Comparison of ENCODE assay signal across 17 cellular contexts in genomic region chr2:211930331-211930730, GRCh38.
DNase-seq lines count a peak whose midpoint lies in the region; ATAC-seq and TF ChIP-seq lines count a peak whose summit lies in the region.
"Had no signal": no experiment of that assay in that cellular context is flagged by ENCODE, and none has a peak within 500 bp of the region (broad histone marks: within the 10 kb centered on the region; RNA-seq: fewer than 3 reads in every experiment).

No MANE protein-coding gene starts in this region.

- no peaks in the 10 kb centered on the region for H3K9me3 Mint-ChIP-seq in activated T-cell treated with anti-CD3 and anti-CD28 coated beads, Interleukin-2, amount 50 U/mL, for 4 hours
- H3K9me3 Mint-ChIP-seq in HFFc6: peaks cover 12% of the 10 kb centered on the region; the same call in 1 of the 2 replicates
- peaks cover 3% of the 10 kb centered on the region for H3K9me3 Mint-ChIP-seq in activated naive CD4-positive, alpha-beta T cell treated with anti-CD3 and anti-CD28 coated beads for 36 hours
- H3K9me3 Mint-ChIP-seq: dendritic cell treated with granulocyte-macrophage colony-stimulating factor and Interleukin-4, amounts not matched to agents 40 ng/mL and 50 ng/mL, for 4 days; naive B cell; T-helper 1 cell treated with Interleukin-12 subunit alpha and Interleukin-12 subunit beta and Interleukin-4 antibody, amounts not matched to agents 30 μg/mL and 1 μg/mL, for 36 hours had no signal

- H3K36me3 Mint-ChIP-seq in activated T-cell treated with anti-CD3 and anti-CD28 coated beads, Interleukin-2, amount 50 U/mL, for 4 hours (ENCODE audit: insufficient read depth): no peaks in the 10 kb centered on the region
- no peaks in the 10 kb centered on the region for H3K36me3 Mint-ChIP-seq in HFFc6 (ENCODE audit: low read depth)
- no peaks in the 10 kb centered on the region for H3K36me3 Mint-ChIP-seq in activated naive CD4-positive, alpha-beta T cell treated with anti-CD3 and anti-CD28 coated beads for 36 hours (ENCODE audit: low read depth)
- H3K36me3 Mint-ChIP-seq: naive B cell had no signal

- CTCF ChIA-PET in GM10248 (lab: Yijun Ruan, JAX): no interaction called here
- CTCF ChIA-PET in activated naive CD4-positive, alpha-beta T cell treated with anti-CD3 and anti-CD28 coated beads for 36 hours (lab: Charles Lee): no interaction called here

- peaks cover 40% of the 10 kb centered on the region for H3K4me1 ChIP-seq in KMS-11 (ENCODE audit: low read depth, poor library complexity, severe bottlenecking)
- H3K4me1 ChIP-seq: Caco-2, tibial nerve had no signal

- H3K4me2 ChIP-seq in KMS-11: peak overlapping the region; percentile 99

- TF ChIP-seq CTCF in GM10248 (IDR thresholded peaks at IDR 0.05; ENCODE audit: control extremely low read depth, extremely low read depth, low read depth, missing control alignments) (peak; percentile 15), KMS-11 (conservative IDR thresholded peaks at IDR 0.05; ENCODE audit: low read depth, low read length) (no peak), HFFc6 (IDR thresholded peaks at IDR 0.05) (no peak)

- no peaks in the 10 kb centered on the region for H4K20me1 ChIP-seq in KMS-11 (ENCODE audit: insufficient read depth)

- H3K36me3 ChIP-seq in KMS-11 (ENCODE audit: insufficient read depth): no peaks in the 10 kb centered on the region; the same call in 1 of the 2 replicates
- H3K36me3 ChIP-seq: tibial nerve had no signal

- POLR2A ChIA-PET in GM10248 (lab: Yijun Ruan, JAX): no interaction called here

- peak overlapping the region; percentile 43 for H3K4me3 ChIP-seq in KMS-11 (IDR thresholded peaks at IDR 0.05; ENCODE audit: insufficient read depth, low read depth, low read length)
- H3K4me3 ChIP-seq: tibial nerve had no signal

- no peaks in the 10 kb centered on the region for H3K27me3 ChIP-seq in KMS-11 (ENCODE audit: insufficient read depth, low read depth)
- H3K27me3 ChIP-seq: tibial nerve had no signal

- ATAC-seq in GM19035 (IDR thresholded peaks at IDR 0.05; ENCODE audit: unreplicated experiment): peak; percentile 96
- peak; percentile 83 for ATAC-seq in HG02798 (IDR thresholded peaks at IDR 0.05; ENCODE audit: poor library complexity, unreplicated experiment)
- no peak for ATAC-seq in activated T-cell treated with anti-CD3 and anti-CD28 coated beads, Interleukin-2, amount 50 U/mL, for 4 hours
- ATAC-seq: activated T-cell treated with anti-CD3 and anti-CD28 coated beads, Interleukin-2, amount 50 U/mL, for 72 hours had no signal

- no peaks in the 10 kb centered on the region for H3K4me1 Mint-ChIP-seq in activated T-cell treated with anti-CD3 and anti-CD28 coated beads, Interleukin-2, amount 50 U/mL, for 4 hours (ENCODE audit: low read depth)
- no peaks in the 10 kb centered on the region for H3K4me1 Mint-ChIP-seq in HFFc6 (ENCODE audit: low read depth)
- H3K4me1 Mint-ChIP-seq in activated naive CD4-positive, alpha-beta T cell treated with anti-CD3 and anti-CD28 coated beads for 36 hours (ENCODE audit: low read depth): no peaks in the 10 kb centered on the region

- H2AFZ ChIP-seq in KMS-11 (ENCODE audit: low read depth): peak overlapping the region; percentile 63; the same call in 1 of the 2 replicates

- H3K79me2 ChIP-seq in KMS-11 (ENCODE audit: insufficient read depth, low read depth): no peaks in the 10 kb centered on the region

- no peak for DNase-seq in GM10248 (ENCODE audit: extremely low spot score)
- DNase-seq in HuH-7 (ENCODE audit: low spot score): no peak
- DNase-seq in activated T-cell treated with anti-CD3 and anti-CD28 coated beads, Interleukin-2, amount 50 U/mL, for 4 hours: no peak
- DNase-seq in HFFc6: no peak
- DNase-seq in activated naive CD4-positive, alpha-beta T cell treated with anti-CD3 and anti-CD28 coated beads for 36 hours: no peak
- DNase-seq: activated T-cell treated with anti-CD3 and anti-CD28 coated beads, Interleukin-2, amount 50 U/mL, for 72 hours; Caco-2; HCEC 1CT; naive B cell; NCI-H1436 treated with DMSO at 0.1 percent for 48 hours; stimulated activated CD4-positive, alpha-beta T cell treated with anti-CD3 and anti-CD28 coated beads, Interleukin-2, amount 100 ng/mL, for 24 hours had no signal

- H3K9ac ChIP-seq in KMS-11: peak overlapping the region; percentile 73

- peak overlapping the region; percentile 94 for H3K27ac ChIP-seq in KMS-11
- H3K27ac ChIP-seq: tibial nerve had no signal

- H3K4me3 Mint-ChIP-seq in activated T-cell treated with anti-CD3 and anti-CD28 coated beads, Interleukin-2, amount 50 U/mL, for 4 hours: no peak overlapping the region
- H3K4me3 Mint-ChIP-seq in HFFc6: no peak overlapping the region
- H3K4me3 Mint-ChIP-seq in activated naive CD4-positive, alpha-beta T cell treated with anti-CD3 and anti-CD28 coated beads for 36 hours: no peak overlapping the region
- H3K4me3 Mint-ChIP-seq: activated T-cell treated with anti-CD3 and anti-CD28 coated beads, Interleukin-2, amount 50 U/mL, for 72 hours; dendritic cell treated with granulocyte-macrophage colony-stimulating factor and Interleukin-4, amounts not matched to agents 40 ng/mL and 50 ng/mL, for 4 days; naive B cell; T-helper 1 cell treated with Interleukin-12 subunit alpha and Interleukin-12 subunit beta and Interleukin-4 antibody, amounts not matched to agents 30 μg/mL and 1 μg/mL, for 36 hours had no signal

- no peak overlapping the region for H3K27ac Mint-ChIP-seq in HFFc6
- no peak overlapping the region for H3K27ac Mint-ChIP-seq in activated naive CD4-positive, alpha-beta T cell treated with anti-CD3 and anti-CD28 coated beads for 36 hours
- H3K27ac Mint-ChIP-seq: activated T-cell treated with anti-CD3 and anti-CD28 coated beads, Interleukin-2, amount 50 U/mL, for 72 hours; dendritic cell treated with granulocyte-macrophage colony-stimulating factor and Interleukin-4, amounts not matched to agents 40 ng/mL and 50 ng/mL, for 4 days; naive B cell; T-helper 1 cell treated with Interleukin-12 subunit alpha and Interleukin-12 subunit beta and Interleukin-4 antibody, amounts not matched to agents 30 μg/mL and 1 μg/mL, for 36 hours had no signal

- intact Hi-C loops in activated naive CD4-positive, alpha-beta T cell treated with anti-CD3 and anti-CD28 coated beads for 36 hours (cut with micrococcal nuclease): no loop called here

- no peaks in the 10 kb centered on the region for H3K27me3 Mint-ChIP-seq in activated T-cell treated with anti-CD3 and anti-CD28 coated beads, Interleukin-2, amount 50 U/mL, for 4 hours (ENCODE audit: low read depth)
- no peaks in the 10 kb centered on the region for H3K27me3 Mint-ChIP-seq in HFFc6 (ENCODE audit: insufficient read depth)
- H3K27me3 Mint-ChIP-seq in activated naive CD4-positive, alpha-beta T cell treated with anti-CD3 and anti-CD28 coated beads for 36 hours (ENCODE audit: low read depth): no peaks in the 10 kb centered on the region
- H3K27me3 Mint-ChIP-seq: dendritic cell treated with granulocyte-macrophage colony-stimulating factor and Interleukin-4, amounts not matched to agents 40 ng/mL and 50 ng/mL, for 4 days; naive B cell had no signal

Comparison
In these comparisons a context has a peak if more than half of its experiments do, and no peak if none do; other contexts are left out.
1. ATAC-seq: peak in GM19035 (single experiment) and HG02798 (single experiment); none in activated T-cell treated with anti-CD3 and anti-CD28 coated beads, Interleukin-2, amount 50 U/mL, for 4 hours (0 of 2).